In the genomic region with DNA sequence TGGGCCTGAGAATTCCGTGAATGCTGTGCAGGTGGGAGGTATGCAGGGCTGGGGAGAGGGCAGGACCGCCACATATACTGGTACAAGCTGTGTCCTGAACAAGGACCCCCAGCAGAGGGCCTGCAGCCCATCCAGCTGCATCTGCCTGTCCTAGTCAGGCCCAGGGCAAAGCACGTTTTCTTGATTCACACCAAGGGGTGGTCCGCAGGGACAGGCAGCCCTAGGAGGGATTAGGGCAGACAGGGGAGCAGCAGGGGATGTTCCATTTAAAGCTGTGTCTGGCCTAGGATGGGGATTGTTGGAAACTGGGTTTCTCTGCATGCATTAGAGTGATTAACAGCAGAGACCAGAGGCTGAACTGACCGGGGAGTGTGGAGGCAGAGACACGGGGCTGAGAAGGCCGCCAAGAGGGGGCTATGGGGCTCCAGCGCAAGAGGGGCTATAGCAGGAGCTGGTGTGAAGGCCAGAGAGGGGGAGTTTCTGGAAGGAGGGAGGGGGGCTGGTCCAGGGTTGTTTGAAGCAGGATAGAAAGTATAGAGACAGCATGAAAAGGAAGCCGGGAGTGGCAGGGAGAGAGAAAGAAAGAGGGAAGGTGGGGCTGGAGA, we compare ENCODE assay signal across 29 cellular contexts. TPM values are rescaled to one million over a fixed set of nuclear protein-coding genes. Genes with fewer than 3 reads are reported as not detected.
"Had no signal": no experiment of that assay in that cellular context is flagged by ENCODE, and none has a peak within 500 bp of the region (broad histone marks: within the 10 kb centered on the region; RNA-seq: fewer than 3 reads in every experiment).

No MANE protein-coding gene starts in this region.

- H3K4me2 ChIP-seq: smooth muscle cell had no signal

- H3K4me1 ChIP-seq: colonic mucosa, lower lobe of right lung, pancreas, thyroid gland had no signal

- H3K4me3 Mint-ChIP-seq: dendritic cell treated with granulocyte-macrophage colony-stimulating factor and Interleukin-4, amounts not matched to agents 40 ng/mL and 50 ng/mL, for 4 days; neural crest cell had no signal

- ATAC-seq: left ventricle myocardium superior; lower lobe of right lung; naive thymus-derived CD8-positive, alpha-beta T cell; pancreas; sciatic nerve had no signal

- H3K9me3 ChIP-seq: colonic mucosa, pancreas, thyroid gland had no signal

- H3K27ac ChIP-seq: colonic mucosa, esophagus squamous epithelium, lower lobe of right lung, pancreas, stomach, thyroid gland had no signal

- H3K36me3 ChIP-seq: colonic mucosa, esophagus squamous epithelium, lower lobe of right lung, pancreas, stomach, thyroid gland had no signal

- DNase-seq: central memory CD4-positive, alpha-beta T cell; colonic mucosa; effector memory CD4-positive, alpha-beta T cell; erythroblast; esophagus squamous epithelium; left ventricle myocardium superior; lower lobe of right lung; naive thymus-derived CD8-positive, alpha-beta T cell; nucleus accumbens; pancreas; stimulated activated CD4-positive, alpha-beta T cell treated with anti-CD3 and anti-CD28 coated beads, Interleukin-12 subunit alpha, Interleukin-12 subunit beta, amount 100 ng/mL, for 4 hours; stimulated activated CD4-positive, alpha-beta T cell treated with anti-CD3 and anti-CD28 coated beads, Interleukin-1b, Interleukin-23, amount 100 ng/mL, for 48 hours; stimulated activated CD4-positive, alpha-beta T cell treated with anti-CD3 and anti-CD28 coated beads, Interleukin-4, amount 100 ng/mL, for 1 hour; stimulated activated CD8-positive, alpha-beta memory T cell treated with anti-CD3 and anti-CD28 coated beads, Interleukin-4, amount 100 ng/mL, for 48 hours; stimulated activated naive CD4-positive, alpha-beta T cell; stomach; thyroid gland; trophoblast cell had no signal

- H3K4me3 ChIP-seq: colonic mucosa, esophagus squamous epithelium, lower lobe of right lung, pancreas, smooth muscle cell, stomach, thyroid gland had no signal

- H3K27ac Mint-ChIP-seq: dendritic cell treated with granulocyte-macrophage colony-stimulating factor and Interleukin-4, amounts not matched to agents 40 ng/mL and 50 ng/mL, for 4 days; naive thymus-derived CD8-positive, alpha-beta T cell; progenitor cell of endocrine pancreas had no signal

- H3K27me3 ChIP-seq: colonic mucosa, thyroid gland had no signal

RNA-seq across cellular contexts. Expression of a gene that starts 2.7 kb away (rescaled TPM):
- total RNA-seq: chondrocyte; colonic mucosa; esophagus squamous epithelium; left ventricle myocardium superior; lower lobe of right lung; mesenteric fat pad; myocyte; naive thymus-derived CD8-positive, alpha-beta T cell; neural crest cell; pancreas; progenitor cell of endocrine pancreas; sciatic nerve; smooth muscle cell; stomach; subcutaneous adipose tissue; thyroid gland; urinary bladder had no signal
- polyA plus RNA-seq: keratinocyte; naive thymus-derived CD8-positive, alpha-beta T cell; smooth muscle cell; stomach; urinary bladder had no signal

RNA-seq across cellular contexts. Expression of a gene that starts 51.4 kb away (rescaled TPM):
- total RNA-seq: myocyte, smooth muscle cell had no signal
- polyA plus RNA-seq: naive thymus-derived CD8-positive, alpha-beta T cell had no signal
